34 cellular contexts compared by ENCODE assay signal in the genomic region with DNA sequence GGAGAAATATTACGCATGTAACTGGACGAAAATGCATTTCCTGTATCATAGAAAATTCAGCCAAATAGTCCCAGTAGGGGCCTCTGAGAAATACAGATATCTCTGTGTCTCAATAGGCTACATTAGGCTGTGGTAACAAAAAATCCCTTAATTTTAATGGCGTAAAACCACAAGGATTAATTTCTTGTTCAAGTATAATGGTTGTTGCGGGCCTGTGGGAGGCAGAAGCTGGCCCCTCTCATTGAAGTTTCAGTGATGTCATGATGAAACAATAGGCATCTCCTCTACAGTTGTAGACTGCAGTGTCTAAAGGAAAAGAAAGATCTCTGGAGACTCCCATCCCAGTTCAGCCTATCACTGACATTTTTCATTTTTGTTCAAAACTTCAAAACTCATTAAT. TPM values are rescaled to one million over a fixed set of nuclear protein-coding genes. Genes with fewer than 3 reads are reported as not detected.
"Had no signal": no experiment of that assay in that cellular context is flagged by ENCODE, and none has a peak within 500 bp of the region (broad histone marks: within the 10 kb centered on the region; RNA-seq: fewer than 3 reads in every experiment).

No MANE protein-coding gene starts in this region.

- H3K4me1 Mint-ChIP-seq: naive thymus-derived CD4-positive, alpha-beta T cell; neural progenitor cell; stimulated activated memory B cell treated with anti-CD40 and anti-IgM and Interleukin-4, amounts not matched to agents 10 μg/mL and 1 μg/mL and 100 μg/mL, for 72 hours; stimulated activated naive CD8-positive, alpha-beta T cell treated with anti-CD3 and anti-CD28 coated beads, Interleukin-15, amount 100 ng/mL, for 72 hours had no signal

- H3K4me3 Mint-ChIP-seq: naive thymus-derived CD4-positive, alpha-beta T cell; natural killer cell; nephron; neural progenitor cell; stimulated activated memory B cell treated with anti-CD40 and anti-IgM and Interleukin-4, amounts not matched to agents 10 μg/mL and 1 μg/mL and 100 μg/mL, for 72 hours; stimulated activated naive CD8-positive, alpha-beta T cell treated with anti-CD3 and anti-CD28 coated beads, Interleukin-15, amount 100 ng/mL, for 72 hours; type B pancreatic cell had no signal

- H3K27me3 Mint-ChIP-seq: naive thymus-derived CD4-positive, alpha-beta T cell; progenitor cell of endocrine pancreas; stimulated activated memory B cell treated with anti-CD40 and anti-IgM and Interleukin-4, amounts not matched to agents 10 μg/mL and 1 μg/mL and 100 μg/mL, for 72 hours; stimulated activated naive CD8-positive, alpha-beta T cell treated with anti-CD3 and anti-CD28 coated beads, Interleukin-15, amount 100 ng/mL, for 72 hours; type B pancreatic cell had no signal

- H3K27me3 ChIP-seq: neural progenitor cell, neutrophil, ovary, right lobe of liver, sigmoid colon, spleen, suprapubic skin, testis, tibial artery, transverse colon, upper lobe of right lung, uterus had no signal

- H3K36me3 Mint-ChIP-seq: naive thymus-derived CD4-positive, alpha-beta T cell; natural killer cell; neural progenitor cell; stimulated activated memory B cell treated with anti-CD40 and anti-IgM and Interleukin-4, amounts not matched to agents 10 μg/mL and 1 μg/mL and 100 μg/mL, for 72 hours; type B pancreatic cell had no signal

- H3K27ac Mint-ChIP-seq: naive thymus-derived CD4-positive, alpha-beta T cell; nephron; neural progenitor cell; progenitor cell of endocrine pancreas; stimulated activated memory B cell treated with anti-CD40 and anti-IgM and Interleukin-4, amounts not matched to agents 10 μg/mL and 1 μg/mL and 100 μg/mL, for 72 hours; stimulated activated naive CD8-positive, alpha-beta T cell treated with anti-CD3 and anti-CD28 coated beads, Interleukin-15, amount 100 ng/mL, for 72 hours; type B pancreatic cell had no signal

- H3K27ac ChIP-seq: neural progenitor cell, neutrophil, ovary, parathyroid adenoma, psoas muscle, right lobe of liver, sigmoid colon, spleen, suprapubic skin, testis, tibial artery, transverse colon, upper lobe of right lung, uterus had no signal

- H3K36me3 ChIP-seq: neural progenitor cell, neutrophil, ovary, right lobe of liver, sigmoid colon, spleen, suprapubic skin, tibial artery, transverse colon, upper lobe of right lung, uterus had no signal

- H3K9ac ChIP-seq: neural progenitor cell, parathyroid adenoma had no signal

- H3K9me3 ChIP-seq: neutrophil, ovary, psoas muscle, right lobe of liver, sigmoid colon, spleen, suprapubic skin, testis, tibial artery, transverse colon, upper lobe of right lung, uterus had no signal

- H3K4me2 ChIP-seq: neural progenitor cell had no signal

- H3K4me1 ChIP-seq: neural progenitor cell, parathyroid adenoma, psoas muscle, right lobe of liver, sigmoid colon, spleen, suprapubic skin, testis, tibial artery, transverse colon, upper lobe of right lung had no signal

- H3K9me3 Mint-ChIP-seq: natural killer cell; nephron; neural progenitor cell; stimulated activated naive CD8-positive, alpha-beta T cell treated with anti-CD3 and anti-CD28 coated beads, Interleukin-15, amount 100 ng/mL, for 72 hours; type B pancreatic cell had no signal

- DNase-seq: naive thymus-derived CD4-positive, alpha-beta T cell; natural killer cell; nucleus accumbens; ovary; posterior cingulate gyrus; psoas muscle; right cardiac atrium; right lobe of liver; sigmoid colon; small intestine; spleen; stimulated activated CD4-positive, alpha-beta T cell treated with anti-CD3 and anti-CD28 coated beads, Interleukin-12 subunit alpha, Interleukin-12 subunit beta, amount 100 ng/mL, for 4 hours; stimulated activated CD4-positive, alpha-beta T cell treated with anti-CD3 and anti-CD28 coated beads, Interleukin-1b, Interleukin-23, amount 100 ng/mL, for 48 hours; stimulated activated CD4-positive, alpha-beta T cell treated with anti-CD3 and anti-CD28 coated beads, Interleukin-4, amount 100 ng/mL, for 1 hour; stimulated activated CD4-positive, alpha-beta T cell treated with anti-CD3 and anti-CD28 coated beads, Interleukin-4, amount 100 ng/mL, for 4 hours; stimulated activated CD8-positive, alpha-beta memory T cell treated with anti-CD3 and anti-CD28 coated beads, Interleukin-4, amount 100 ng/mL, for 48 hours; stimulated activated naive CD4-positive, alpha-beta T cell; stimulated activated naive CD8-positive, alpha-beta T cell treated with anti-CD3 and anti-CD28 coated beads, Interleukin-15, amount 100 ng/mL, for 72 hours; stimulated activated naive CD8-positive, alpha-beta T cell treated with anti-CD3 and anti-CD28 coated beads, Interleukin-15, Interleukin-2, amounts not matched to agents 100 U/mL and 50 U/mL, for 24 hours; substantia nigra; testis; tibial artery; transverse colon; upper lobe of right lung; uterus had no signal

- H2AFZ ChIP-seq: neural progenitor cell, parathyroid adenoma had no signal

- H3K4me3 ChIP-seq: neural progenitor cell, ovary, psoas muscle, right lobe of liver, sigmoid colon, spleen, suprapubic skin, testis, tibial artery, transverse colon, upper lobe of right lung, uterus had no signal

- H3K79me2 ChIP-seq: parathyroid adenoma had no signal

RNA-seq across cellular contexts. Expression of a gene that starts 14.5 kb away (rescaled TPM):
- total RNA-seq: osteoblast, upper lobe of right lung had no signal
- polyA plus RNA-seq: naive thymus-derived CD4-positive, alpha-beta T cell; psoas muscle; right cardiac atrium had no signal
